In the genomic region with DNA sequence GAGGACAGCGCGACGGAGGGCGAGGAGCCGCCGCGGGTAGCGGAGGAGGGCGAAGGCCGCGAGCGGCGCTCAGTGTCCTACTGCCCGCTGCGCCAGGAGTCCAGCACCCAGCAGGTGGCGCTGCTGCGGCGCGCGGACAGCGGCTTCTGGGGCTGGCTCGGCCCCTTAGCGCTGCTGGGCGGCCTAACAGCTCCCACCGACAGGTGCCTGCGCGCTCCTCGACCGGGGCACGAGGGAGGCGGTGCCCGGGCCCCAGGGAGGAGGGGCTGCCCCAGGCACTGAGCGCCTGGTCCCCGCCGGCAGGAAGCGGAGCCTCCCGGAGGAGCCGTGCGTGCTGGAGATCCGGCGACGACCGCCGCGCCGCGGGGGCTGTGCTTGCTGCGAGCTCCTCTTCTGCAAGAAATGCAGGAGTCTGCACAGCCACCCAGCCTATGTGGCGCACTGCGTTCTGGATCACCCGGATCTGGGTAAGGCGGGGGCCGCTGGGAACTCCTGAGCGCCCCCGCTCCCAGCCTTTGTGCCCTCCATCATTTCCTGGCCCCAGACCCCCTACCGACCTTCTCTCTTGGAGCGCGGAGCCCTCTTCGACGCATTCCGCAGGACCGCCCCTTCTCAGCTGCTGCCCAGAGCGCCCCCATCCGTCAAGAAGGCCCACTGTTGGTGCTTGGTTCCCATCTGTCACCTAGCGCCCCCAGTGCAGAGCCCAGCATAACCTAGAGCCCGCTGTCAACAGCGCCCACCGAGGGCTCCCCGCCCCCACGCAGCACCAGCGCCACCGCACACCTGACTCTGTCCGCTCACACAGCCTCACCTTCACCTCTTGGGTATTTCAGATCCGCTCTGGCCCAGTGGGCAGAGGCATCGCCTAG, we compare ENCODE assay signal across 8 cellular contexts. TPM values are rescaled to one million over a fixed set of nuclear protein-coding genes. Genes with fewer than 3 reads are reported as not detected.
DNase-seq lines count a peak whose midpoint lies in the region; ATAC-seq and TF ChIP-seq lines count a peak whose summit lies in the region.

No MANE protein-coding gene starts in this region.

- peaks cover 42% of the 10 kb centered on the region for H3K27me3 Mint-ChIP-seq in HFFc6 (ENCODE audit: insufficient read depth)

- DNase-seq in GM03348 (ENCODE audit: low spot score) (peak; percentile 95), HFFc6 (peak; percentile 69), NCI-H1048 (lab: John Stamatoyannopoulos, UW) (peak; percentile 52), head of caudate nucleus (peak; percentile 49 to 93 (median 85)), ovary (peak; percentile 77 to 91 (median 83))
- peak; percentile 90 to 95 for DNase-seq in activated naive CD4-positive, alpha-beta T cell treated with anti-CD3 and anti-CD28 coated beads, Interleukin-2, amount 50 U/mL, for 72 hours (ENCODE audit: low spot score in 2 of 2)

- 5 to 7% (median 5%) methylated on average over 44 to 75 of the region's 75 CpGs for WGBS in ovary, 3 donors
- 2% methylated on average over 75 of the region's 75 CpGs for WGBS in thymus

- peak overlapping the region; percentile 38 for H3K4me3 ChIP-seq in ovary
- H3K4me3 ChIP-seq in thymus (ENCODE audit: low read length), result peak overlapping the region; percentile 71

- H3K36me3 ChIP-seq in ovary (no peaks in the 10 kb centered on the region), thymus (ENCODE audit: control insufficient read depth, insufficient read depth) (no peaks in the 10 kb centered on the region)

- peak; percentile 96 for TF ChIP-seq CTCF in HFFc6 (IDR thresholded peaks at IDR 0.05)
- TF ChIP-seq CTCF in ovary (IDR thresholded peaks at IDR 0.05), result peak; percentile 85 to 91 (median 91)

- no peak for TF ChIP-seq EP300 in ovary (IDR thresholded peaks at IDR 0.05)

- H3K27ac ChIP-seq in ovary, result no peak overlapping the region
- H3K27ac ChIP-seq in thymus (ENCODE audit: low read depth), result peak overlapping the region; percentile 84

- no peaks in the 10 kb centered on the region for H3K9me3 Mint-ChIP-seq in HFFc6
- no peaks in the 10 kb centered on the region for H3K9me3 Mint-ChIP-seq in activated naive CD4-positive, alpha-beta T cell treated with anti-CD3 and anti-CD28 coated beads, Interleukin-2, amount 50 U/mL, for 72 hours

- peaks cover 10% of the 10 kb centered on the region for H3K4me1 Mint-ChIP-seq in HFFc6 (ENCODE audit: low read depth)

- no peak overlapping the region; the same call in 1 of the 2 replicates for H3K27ac Mint-ChIP-seq in HFFc6
- H3K27ac Mint-ChIP-seq in activated naive CD4-positive, alpha-beta T cell treated with anti-CD3 and anti-CD28 coated beads, Interleukin-2, amount 50 U/mL, for 72 hours, result peak overlapping the region in 1 of 2 donors; percentile 28

- H3K4me1 ChIP-seq in ovary (ENCODE audit: insufficient read depth) (peaks cover 3% of the 10 kb centered on the region), thymus (ENCODE audit: control insufficient read depth, insufficient read depth, low read length) (peaks cover 8% of the 10 kb centered on the region)

- no peak for TF ChIP-seq POLR2A in ovary (IDR thresholded peaks at IDR 0.05)

- intact Hi-C loops in head of caudate nucleus (cut with DNase I), result loop anchor here (1.0 kb wide), 1 partner anchor 45 kb away; a partner anchor contains a TSS
- intact Hi-C loops in ovary (cut with DNase I), result loop anchor here (2.0 to 10.0 kb wide), 3 partner anchors 40 to 720 kb away; a partner anchor contains a TSS

- H3K9me3 ChIP-seq in ovary (no peaks in the 10 kb centered on the region), thymus (ENCODE audit: control insufficient read depth) (no peaks in the 10 kb centered on the region)

- H3K4me3 Mint-ChIP-seq in HFFc6, result peak overlapping the region; percentile 78

- peak; percentile 99 for ATAC-seq in SK-N-SH treated with all-trans-retinoic acid at 6 μM for 48 hours
- ATAC-seq in activated naive CD4-positive, alpha-beta T cell treated with anti-CD3 and anti-CD28 coated beads, Interleukin-2, amount 50 U/mL, for 72 hours, result peak; percentile 94 to 95

- no peaks in the 10 kb centered on the region for H3K36me3 Mint-ChIP-seq in HFFc6 (ENCODE audit: low read depth)
- H3K36me3 Mint-ChIP-seq in activated naive CD4-positive, alpha-beta T cell treated with anti-CD3 and anti-CD28 coated beads, Interleukin-2, amount 50 U/mL, for 72 hours, result no peaks in the 10 kb centered on the region

- H3K27me3 ChIP-seq in ovary (no peaks in the 10 kb centered on the region), thymus (ENCODE audit: control insufficient read depth, insufficient read depth) (no peaks in the 10 kb centered on the region)

TF ChIP-seq in SK-N-SH treated with all-trans-retinoic acid at 6 μM for 48 hours, 23 proteins besides CTCF, POLR2A, EP300 and RAD21 (continues in another document):
- TF ChIP-seq GLIS3 (CRISPR knock-in tag; IDR thresholded peaks at IDR 0.05), result no peak
- TF ChIP-seq, protein P1, sequence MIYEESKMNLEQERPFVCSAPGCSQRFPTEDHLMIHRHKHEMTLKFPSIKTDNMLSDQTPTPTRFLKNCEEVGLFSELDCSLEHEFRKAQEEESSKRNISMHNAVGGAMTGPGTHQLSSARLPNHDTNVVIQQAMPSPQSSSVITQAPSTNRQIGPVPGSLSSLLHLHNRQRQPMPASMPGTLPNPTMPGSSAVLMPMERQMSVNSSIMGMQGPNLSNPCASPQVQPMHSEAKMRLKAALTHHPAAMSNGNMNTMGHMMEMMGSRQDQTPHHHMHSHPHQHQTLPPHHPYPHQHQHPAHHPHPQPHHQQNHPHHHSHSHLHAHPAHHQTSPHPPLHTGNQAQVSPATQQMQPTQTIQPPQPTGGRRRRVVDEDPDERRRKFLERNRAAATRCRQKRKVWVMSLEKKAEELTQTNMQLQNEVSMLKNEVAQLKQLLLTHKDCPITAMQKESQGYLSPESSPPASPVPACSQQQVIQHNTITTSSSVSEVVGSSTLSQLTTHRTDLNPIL (CRISPR knock-in tag; IDR thresholded peaks at IDR 0.05; ENCODE audit: low read depth), result no peak
- peak; percentile 73; the same call in 1 of the 2 replicates for TF ChIP-seq ZNF70 (CRISPR knock-in tag; IDR thresholded peaks at IDR 0.05)
- peak; percentile 99 for TF ChIP-seq SNAI2 (CRISPR knock-in tag; IDR thresholded peaks at IDR 0.05)
- TF ChIP-seq ZNF565 (CRISPR knock-in tag; conservative IDR thresholded peaks at IDR 0.05; ENCODE audit: low read depth), result no peak
- TF ChIP-seq, protein P2, sequence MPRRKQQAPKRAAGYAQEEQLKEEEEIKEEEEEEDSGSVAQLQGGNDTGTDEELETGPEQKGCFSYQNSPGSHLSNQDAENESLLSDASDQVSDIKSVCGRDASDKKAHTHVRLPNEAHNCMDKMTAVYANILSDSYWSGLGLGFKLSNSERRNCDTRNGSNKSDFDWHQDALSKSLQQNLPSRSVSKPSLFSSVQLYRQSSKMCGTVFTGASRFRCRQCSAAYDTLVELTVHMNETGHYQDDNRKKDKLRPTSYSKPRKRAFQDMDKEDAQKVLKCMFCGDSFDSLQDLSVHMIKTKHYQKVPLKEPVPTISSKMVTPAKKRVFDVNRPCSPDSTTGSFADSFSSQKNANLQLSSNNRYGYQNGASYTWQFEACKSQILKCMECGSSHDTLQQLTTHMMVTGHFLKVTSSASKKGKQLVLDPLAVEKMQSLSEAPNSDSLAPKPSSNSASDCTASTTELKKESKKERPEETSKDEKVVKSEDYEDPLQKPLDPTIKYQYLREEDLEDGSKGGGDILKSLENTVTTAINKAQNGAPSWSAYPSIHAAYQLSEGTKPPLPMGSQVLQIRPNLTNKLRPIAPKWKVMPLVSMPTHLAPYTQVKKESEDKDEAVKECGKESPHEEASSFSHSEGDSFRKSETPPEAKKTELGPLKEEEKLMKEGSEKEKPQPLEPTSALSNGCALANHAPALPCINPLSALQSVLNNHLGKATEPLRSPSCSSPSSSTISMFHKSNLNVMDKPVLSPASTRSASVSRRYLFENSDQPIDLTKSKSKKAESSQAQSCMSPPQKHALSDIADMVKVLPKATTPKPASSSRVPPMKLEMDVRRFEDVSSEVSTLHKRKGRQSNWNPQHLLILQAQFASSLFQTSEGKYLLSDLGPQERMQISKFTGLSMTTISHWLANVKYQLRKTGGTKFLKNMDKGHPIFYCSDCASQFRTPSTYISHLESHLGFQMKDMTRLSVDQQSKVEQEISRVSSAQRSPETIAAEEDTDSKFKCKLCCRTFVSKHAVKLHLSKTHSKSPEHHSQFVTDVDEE (CRISPR knock-in tag; IDR thresholded peaks at IDR 0.05), result no peak
- no peak for TF ChIP-seq BACH2 (CRISPR knock-in tag; IDR thresholded peaks at IDR 0.05; ENCODE audit: borderline replicate concordance)
- peak; percentile 100 for TF ChIP-seq ZFP3 (CRISPR knock-in tag; IDR thresholded peaks at IDR 0.05)

RNA-seq across cellular contexts. Expression of a gene that starts 3.7 kb away (rescaled TPM):
- total RNA-seq in HFFc6 (2021; fragmentation: NEBNext Ultra II Directional; extraction: Animal tissue kit (Norgen Biotek cat#: 25700)), result not detected
- not detected for total RNA-seq in activated naive CD4-positive, alpha-beta T cell treated with anti-CD3 and anti-CD28 coated beads, Interleukin-2, amount 50 U/mL, for 72 hours
- total RNA-seq in ovary, result not detected
- polyA plus RNA-seq in ovary (not detected), thymus (0.14 TPM)

RNA-seq across cellular contexts. Expression of a gene that starts 11.3 kb away (rescaled TPM):
- not detected for total RNA-seq in HFFc6 (2021; fragmentation: NEBNext Ultra II Directional; extraction: Animal tissue kit (Norgen Biotek cat#: 25700))
- under 1 TPM in 1 of 2 donors, not detected in 1; 0.16 TPM for total RNA-seq in activated naive CD4-positive, alpha-beta T cell treated with anti-CD3 and anti-CD28 coated beads, Interleukin-2, amount 50 U/mL, for 72 hours
- 1 to 10 TPM in 2 of 7 donors, under 1 TPM in 3, not detected in 2; 0.37 to 9.0 (median 0.62) TPM for total RNA-seq in ovary
- polyA plus RNA-seq in ovary (under 1 TPM in 1 of 2 donors, not detected in 1; 0.02 TPM), thymus (0.21 TPM)

RNA-seq across cellular contexts. Expression of a gene that starts 31.1 kb away (rescaled TPM):
- not detected for total RNA-seq in HFFc6 (2021; fragmentation: NEBNext Ultra II Directional; extraction: Animal tissue kit (Norgen Biotek cat#: 25700))
- under 1 TPM in 1 of 2 donors, not detected in 1; 0.74 TPM for total RNA-seq in activated naive CD4-positive, alpha-beta T cell treated with anti-CD3 and anti-CD28 coated beads, Interleukin-2, amount 50 U/mL, for 72 hours
- total RNA-seq in ovary, result 10 to 100 TPM in 1 of 7 donors, 1 to 10 TPM in 4, under 1 TPM in 2; 0.25 to 33.3 (median 3.3) TPM
- polyA plus RNA-seq in ovary, result 1 to 10 TPM; 5.9 to 7.1 TPM
- 4.7 TPM for polyA plus RNA-seq in thymus

RNA-seq across cellular contexts. Expression of a gene that starts 32.9 kb away (rescaled TPM):
- total RNA-seq in HFFc6 (2021; fragmentation: NEBNext Ultra II Directional; extraction: Animal tissue kit (Norgen Biotek cat#: 25700)), result 1 to 10 TPM; 1.7 to 5.0 (median 1.8) TPM
- total RNA-seq in activated naive CD4-positive, alpha-beta T cell treated with anti-CD3 and anti-CD28 coated beads, Interleukin-2, amount 50 U/mL, for 72 hours, result 1 to 10 TPM in 1 of 2 donors, not detected in 1; 1.1 TPM
- total RNA-seq in ovary, result 10 to 100 TPM in 1 of 7 donors, 1 to 10 TPM in 6; 5.1 to 14.8 (median 6.7) TPM
- 1 to 10 TPM; 2.3 to 4.8 TPM for polyA plus RNA-seq in ovary
- polyA plus RNA-seq in thymus, result 0.80 TPM

RNA-seq across cellular contexts. Expression of a gene that starts 44.9 kb away (rescaled TPM):
- total RNA-seq in HFFc6 (2021; fragmentation: NEBNext Ultra II Directional; extraction: Animal tissue kit (Norgen Biotek cat#: 25700)), result 100 to 1,000 TPM; 132 to 170 (median 146) TPM
- total RNA-seq in activated naive CD4-positive, alpha-beta T cell treated with anti-CD3 and anti-CD28 coated beads, Interleukin-2, amount 50 U/mL, for 72 hours, result 100 to 1,000 TPM; 283 to 312 TPM
- 100 to 1,000 TPM in 5 of 7 donors, 10 to 100 TPM in 2; 30.2 to 162 (median 126) TPM for total RNA-seq in ovary
- polyA plus RNA-seq in ovary (100 to 1,000 TPM in 1 of 2 donors, 10 to 100 TPM in 1; 88.9 to 223 TPM), thymus (95.9 TPM)
